24 cellular contexts compared by ENCODE assay signal in the genomic region with DNA sequence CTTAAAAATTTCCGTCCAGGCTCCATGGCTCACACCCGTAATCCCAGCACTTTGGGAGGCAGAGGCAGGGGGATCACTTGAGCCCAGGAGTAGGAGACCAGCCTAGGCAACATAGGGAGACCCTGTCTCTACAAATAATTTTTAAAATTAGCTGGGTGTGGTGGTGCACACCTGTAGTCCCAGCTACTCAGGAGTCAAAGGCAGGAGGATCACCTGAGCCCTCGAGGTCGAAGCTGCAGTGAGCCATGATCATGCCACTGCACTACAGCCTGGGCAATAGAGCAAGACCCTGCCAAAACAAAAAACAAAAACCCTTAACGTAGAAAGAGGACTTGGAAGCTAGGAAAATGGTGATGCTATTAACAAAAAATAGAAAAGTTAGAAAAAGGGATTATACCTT. TPM values are rescaled to one million over a fixed set of nuclear protein-coding genes. Genes with fewer than 3 reads are reported as not detected.
DNase-seq lines count a peak whose midpoint lies in the region; ATAC-seq and TF ChIP-seq lines count a peak whose summit lies in the region.
"Had no signal": no experiment of that assay in that cellular context is flagged by ENCODE, and none has a peak within 500 bp of the region (broad histone marks: within the 10 kb centered on the region; RNA-seq: fewer than 3 reads in every experiment).

No MANE protein-coding gene starts in this region.

- H3K36me3 ChIP-seq in left ventricle myocardium inferior (no peaks in the 10 kb centered on the region), breast epithelium (no peaks in the 10 kb centered on the region)
- H3K36me3 ChIP-seq: ascending aorta had no signal

- intact Hi-C loops in left ventricle myocardium inferior (cut with micrococcal nuclease) (no loop called here), left cardiac atrium (cut with DNase I) (loop anchor here in 1 of 2 donors (2.0 to 10.0 kb wide), 2 partner anchors 19 to 115 kb away; no protein-coding TSS in a partner anchor), natural killer cell (cut with micrococcal nuclease) (loop anchor here (5.0 kb wide), 5 partner anchors 148 to 868 kb away; partner anchors contain the start of genes AP4S1, ARHGAP5, NUBPL and SCFD1), breast epithelium (cut with DNase I; ENCODE audit: low total_unique reads) (no loop called here)

- peaks cover 21% of the 10 kb centered on the region for H3K4me1 Mint-ChIP-seq in activated T-helper 17 cell treated with anti-CD3 and anti-CD28 coated beads, Interleukin-2, amount 50 U/mL, for 72 hours
- peaks cover 35 to 47% of the 10 kb centered on the region in 2 donors for H3K4me1 Mint-ChIP-seq in natural killer cell

- no peak for TF ChIP-seq POLR2A in breast epithelium (IDR thresholded peaks at IDR 0.05)

- no peak for TF ChIP-seq CTCF in left ventricle myocardium inferior (IDR thresholded peaks at IDR 0.05; ENCODE audit: borderline replicate concordance)
- TF ChIP-seq CTCF in natural killer cell (IDR thresholded peaks at IDR 0.05) = no peak
- TF ChIP-seq CTCF in breast epithelium (IDR thresholded peaks at IDR 0.05) = no peak

- DNase-seq in left ventricle myocardium inferior (no peak), left cardiac atrium (no peak), natural killer cell (no peak), NCI-H1417 treated with DMSO at 0.1 percent for 48 hours (lab: John Stamatoyannopoulos, UW) (no peak), DMS53 treated with DMSO at 0.1 percent for 48 hours (lab: John Stamatoyannopoulos, UW; ENCODE audit: unreplicated experiment) (no peak), breast epithelium (ENCODE audit: low spot score in 2 of 2) (no peak)
- DNase-seq: activated CD4-positive, alpha-beta T cell treated with anti-CD3 and anti-CD28 coated beads, Interleukin-2, amount 10 ng/mL, durations not matched to agents 24 days and 14 days; Calu3; cerebellar nuclear complex; Kasumi-1; NCI-H1048; NCI-H187 treated with DMSO at 0.1 percent for 48 hours; NCI-H69; nephron progenitor cell; stimulated activated CD4-positive, alpha-beta T cell treated with anti-CD3 and anti-CD28 coated beads, Interleukin-15, amount 100 ng/mL, for 24 hours; stimulated activated naive CD8-positive, alpha-beta T cell treated with anti-CD3 and anti-CD28 coated beads, Interleukin-15, amount 100 ng/mL, for 72 hours had no signal

- H3K27me3 Mint-ChIP-seq in activated T-helper 17 cell treated with anti-CD3 and anti-CD28 coated beads, Interleukin-2, amount 50 U/mL, for 72 hours = no peaks in the 10 kb centered on the region
- H3K27me3 Mint-ChIP-seq in natural killer cell (ENCODE audit: low read depth in 2 of 2) = no peaks in the 10 kb centered on the region
- H3K27me3 Mint-ChIP-seq: activated CD4-positive, alpha-beta T cell treated with anti-CD3 and anti-CD28 coated beads, Interleukin-2, amount 10 ng/mL, durations not matched to agents 24 days and 14 days; activated naive CD8-positive, alpha-beta T cell; stimulated activated naive CD8-positive, alpha-beta T cell treated with anti-CD3 and anti-CD28 coated beads, Interleukin-15, amount 100 ng/mL, for 72 hours had no signal

- no peaks in the 10 kb centered on the region for H3K9me3 ChIP-seq in left ventricle myocardium inferior (replicated peaks)
- no peaks in the 10 kb centered on the region for H3K9me3 ChIP-seq in breast epithelium
- H3K9me3 ChIP-seq: A549, ascending aorta had no signal

- no peak overlapping the region for H3K27ac Mint-ChIP-seq in activated T-helper 17 cell treated with anti-CD3 and anti-CD28 coated beads, Interleukin-2, amount 50 U/mL, for 72 hours
- H3K27ac Mint-ChIP-seq in natural killer cell = peak overlapping the region in 1 of 2 donors; percentile 99
- H3K27ac Mint-ChIP-seq: stimulated activated naive CD8-positive, alpha-beta T cell treated with anti-CD3 and anti-CD28 coated beads, Interleukin-15, amount 100 ng/mL, for 72 hours had no signal

- ATAC-seq in left cardiac atrium (no peak), natural killer cell (no peak), GM21526 (IDR thresholded peaks at IDR 0.05; ENCODE audit: low FRiP score, unreplicated experiment) (no peak)
- ATAC-seq in activated T-helper 17 cell treated with anti-CD3 and anti-CD28 coated beads, Interleukin-2, amount 50 U/mL, for 72 hours (replicated peaks) = no peak
- ATAC-seq: A549; left lobe of liver; sciatic nerve; stimulated activated naive CD8-positive, alpha-beta T cell treated with anti-CD3 and anti-CD28 coated beads, Interleukin-15, amount 100 ng/mL, for 72 hours had no signal

- H3K4me1 ChIP-seq in left ventricle myocardium inferior (peaks cover 39% of the 10 kb centered on the region), breast epithelium (no peaks in the 10 kb centered on the region)

- H3K27ac ChIP-seq in left ventricle myocardium inferior (replicated peaks) = peak overlapping the region; percentile 100
- peak overlapping the region in 1 of 2 donors; percentile 99 for H3K27ac ChIP-seq in breast epithelium

- H3K27me3 ChIP-seq in left ventricle myocardium inferior (ENCODE audit: low read depth) = no peaks in the 10 kb centered on the region
- H3K27me3 ChIP-seq in breast epithelium = no peaks in the 10 kb centered on the region
- H3K27me3 ChIP-seq: ascending aorta had no signal

- peak overlapping the region; percentile 98 for H3K4me3 Mint-ChIP-seq in activated T-helper 17 cell treated with anti-CD3 and anti-CD28 coated beads, Interleukin-2, amount 50 U/mL, for 72 hours
- peak overlapping the region; percentile 62 for H3K4me3 Mint-ChIP-seq in natural killer cell

- H3K4me3 ChIP-seq in left ventricle myocardium inferior (no peak overlapping the region), breast epithelium (no peak overlapping the region)
- H3K4me3 ChIP-seq: A549, ascending aorta had no signal

- H3K36me3 Mint-ChIP-seq in activated T-helper 17 cell treated with anti-CD3 and anti-CD28 coated beads, Interleukin-2, amount 50 U/mL, for 72 hours (ENCODE audit: low read depth) = peaks cover 26% of the 10 kb centered on the region
- H3K36me3 Mint-ChIP-seq in natural killer cell = no peaks in the 10 kb centered on the region
- H3K36me3 Mint-ChIP-seq: activated naive CD8-positive, alpha-beta T cell had no signal

- no peaks in the 10 kb centered on the region for H3K9me3 Mint-ChIP-seq in activated T-helper 17 cell treated with anti-CD3 and anti-CD28 coated beads, Interleukin-2, amount 50 U/mL, for 72 hours
- H3K9me3 Mint-ChIP-seq in natural killer cell = no peaks in the 10 kb centered on the region
- H3K9me3 Mint-ChIP-seq: activated CD4-positive, alpha-beta T cell treated with anti-CD3 and anti-CD28 coated beads, Interleukin-2, amount 10 ng/mL, durations not matched to agents 24 days and 14 days; activated T-helper 1 cell treated with anti-CD3 and anti-CD28 coated beads, Interleukin-12 subunit alpha, Interleukin-12 subunit beta, Interleukin-2, Interleukin-4 antibody, amounts not matched to agents 30 ng/mL and 10 ng/mL and 1 ng/mL, durations not matched to agents 14 hours and 24 hours and 36 hours; nephron progenitor cell; stimulated activated naive CD8-positive, alpha-beta T cell treated with anti-CD3 and anti-CD28 coated beads, Interleukin-15, amount 100 ng/mL, for 72 hours had no signal

RNA-seq across cellular contexts. Expression of gene HECTD1, which starts 2.0 kb away (rescaled TPM):
- total RNA-seq in left ventricle myocardium inferior = 137 TPM
- 100 to 1,000 TPM; 121 to 178 TPM for total RNA-seq in left cardiac atrium
- total RNA-seq in activated T-helper 17 cell treated with anti-CD3 and anti-CD28 coated beads, Interleukin-2, amount 50 U/mL, for 72 hours = 10 to 100 TPM; 88.3 to 92.8 TPM
- 100 to 1,000 TPM; 162 to 202 (median 179) TPM for total RNA-seq in natural killer cell
- 100 to 1,000 TPM; 242 to 276 (median 252) TPM for total RNA-seq in breast epithelium
